Comparison of ENCODE assay signal across 20 cellular contexts in the genomic region with DNA sequence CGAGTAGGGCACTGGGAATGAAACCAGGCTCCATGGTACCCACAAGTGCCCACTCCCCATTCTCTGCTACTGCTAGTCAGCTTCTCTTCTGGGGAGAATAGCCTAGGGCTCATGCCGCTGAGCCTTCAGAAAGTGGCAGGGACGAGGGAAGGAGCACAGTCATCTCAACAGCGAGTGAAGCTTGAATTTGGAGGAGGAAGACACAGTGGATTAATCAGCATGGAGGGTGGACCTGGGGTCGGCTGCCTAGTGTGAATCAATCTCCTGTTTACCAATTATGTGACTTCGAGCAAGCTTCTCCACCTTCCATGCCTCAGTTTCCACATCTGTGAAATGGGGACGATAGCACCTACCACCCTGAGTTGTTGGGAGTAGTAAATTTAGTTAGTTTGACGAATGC.
A peak's percentile ranks its signal among the peaks of the same experiment; 100 is the strongest.
DNase-seq lines count a peak whose midpoint lies in the region; FAIRE-seq and TF ChIP-seq lines count a peak whose summit lies in the region.
"Had no signal": no experiment of that assay in that cellular context is flagged by ENCODE, and none has a peak within 500 bp of the region (broad histone marks: within the 10 kb centered on the region; RNA-seq: fewer than 3 reads in every experiment).

No MANE protein-coding gene starts in this region.

- H3K79me2 ChIP-seq in MM.1S (ENCODE audit: low read length) = no peaks in the 10 kb centered on the region

- H3K4me3 ChIP-seq in BLaER1 (no peak overlapping the region), coronary artery (no peak overlapping the region), sigmoid colon (no peak overlapping the region), MM.1S (ENCODE audit: low read length) (no peak overlapping the region)
- H3K4me3 ChIP-seq: A549, GM12878, SJCRH30 had no signal

- H3K4me2 ChIP-seq in BLaER1 = peak overlapping the region; percentile 65
- H3K4me2 ChIP-seq in MM.1S (ENCODE audit: low read depth, low read length) = no peak overlapping the region
- H3K4me2 ChIP-seq: A549 had no signal

- H4K20me1 ChIP-seq in BLaER1 (no peaks in the 10 kb centered on the region), MM.1S (ENCODE audit: insufficient read depth, low read length) (no peaks in the 10 kb centered on the region)

- H3K27me3 ChIP-seq in BLaER1 = no peaks in the 10 kb centered on the region
- H3K27me3 ChIP-seq in sigmoid colon = no peaks in the 10 kb centered on the region
- no peaks in the 10 kb centered on the region for H3K27me3 ChIP-seq in MM.1S (replicated peaks; ENCODE audit: insufficient read depth, low read length)
- H3K27me3 ChIP-seq: SJCRH30 had no signal

- no peak overlapping the region for H3K9ac ChIP-seq in BLaER1
- no peak overlapping the region for H3K9ac ChIP-seq in MM.1S (ENCODE audit: low read length)

- H3K27ac ChIP-seq in BLaER1 (0 out of 2 replicates have a peak overlapping the region, but pooled peaks have one; percentile 26), coronary artery (peak overlapping the region; percentile 60 to 91), sigmoid colon (no peak overlapping the region), MM.1S (ENCODE audit: low read length) (no peak overlapping the region)
- H3K27ac ChIP-seq: A549, SJCRH30 had no signal

- FAIRE-seq in HTR-8/SVneo (lab: Jason Lieb, UNC) = peak; percentile 26
- FAIRE-seq: A549, GM12878, H54 had no signal

- H3F3A ChIP-seq in MM.1S (ENCODE audit: insufficient read depth, low read length) = no peaks in the 10 kb centered on the region

- intact Hi-C loops in sigmoid colon (cut with DNase I) = no loop called here

- H2AFZ ChIP-seq in MM.1S (ENCODE audit: low read length) = no peak overlapping the region

- no peak for TF ChIP-seq EP300 in sigmoid colon (IDR thresholded peaks at IDR 0.05)

- peaks cover 64% of the 10 kb centered on the region for H3K4me1 ChIP-seq in BLaER1
- H3K4me1 ChIP-seq in sigmoid colon = peaks cover 0 to 13% (median 9%) of the 10 kb centered on the region in 4 donors
- H3K4me1 ChIP-seq in MM.1S (ENCODE audit: low read length) = peaks cover 11% of the 10 kb centered on the region
- H3K4me1 ChIP-seq: A549, Caco-2 had no signal

- TF ChIP-seq CTCF in coronary artery (IDR thresholded peaks at IDR 0.05) = no peak
- TF ChIP-seq CTCF in sigmoid colon (IDR thresholded peaks at IDR 0.05) = no peak
- TF ChIP-seq CTCF in MM.1S (IDR thresholded peaks at IDR 0.05; ENCODE audit: low read length) = no peak

- DNase-seq in HTR-8/SVneo (ENCODE audit: insufficient read length, low spot score) (no peak), coronary artery (ENCODE audit: low spot score) (peak; percentile 67), sigmoid colon (peak; percentile 32), NCI-H2029 treated with DMSO at 0.1 percent for 48 hours (lab: John Stamatoyannopoulos, UW) (no peak), MM.1S (no peak), foreskin melanocyte (no peak), SW480 (ENCODE audit: low spot score) (no peak)
- DNase-seq: DND-41, KBM-7, NCI-H1092, NCI-H1436, NCI-H187 treated with DMSO at 0.1 percent for 48 hours, NCI-H2227 treated with DMSO at 0.1 percent for 48 hours, NCI-H510A had no signal

- H3K9me3 ChIP-seq in BLaER1 = no peaks in the 10 kb centered on the region
- H3K9me3 ChIP-seq in sigmoid colon = no peaks in the 10 kb centered on the region
- H3K9me3 ChIP-seq in MM.1S (replicated peaks; ENCODE audit: insufficient read depth, low read length) = no peaks in the 10 kb centered on the region
- H3K9me3 ChIP-seq: A549, Caco-2, SJCRH30 had no signal

- WGBS in sigmoid colon, 2 donors = 92 to 94% methylated on average over 8 of the region's 8 CpGs

- no peak for TF ChIP-seq POLR2A in sigmoid colon (IDR thresholded peaks at IDR 0.05)

- H3K36me3 ChIP-seq in BLaER1 (peaks cover 41% of the 10 kb centered on the region), sigmoid colon (peaks cover 0 to under 1% (median 0%) of the 10 kb centered on the region in 4 donors), MM.1S (replicated peaks; ENCODE audit: insufficient read depth, low read length) (no peaks in the 10 kb centered on the region)
- H3K36me3 ChIP-seq: SJCRH30 had no signal

- no peaks in the 10 kb centered on the region for H3K9me2 ChIP-seq in MM.1S (replicated peaks; ENCODE audit: insufficient read depth, low read length)

Comparison
In these comparisons a context has a peak if more than half of its experiments do, and no peak if none do; other contexts are left out.
1. H3K27ac ChIP-seq: peak in BLaER1 (single experiment) and coronary artery (2 of 2); none in sigmoid colon (0 of 4) and MM.1S (single experiment).
2. DNase-seq: peak in coronary artery (single experiment) and sigmoid colon (single experiment); none in HTR-8/SVneo (single experiment), NCI-H2029 treated with DMSO at 0.1 percent for 48 hours (single experiment), MM.1S (single experiment), foreskin melanocyte (single experiment) and SW480 (single experiment).